In the genomic region with DNA sequence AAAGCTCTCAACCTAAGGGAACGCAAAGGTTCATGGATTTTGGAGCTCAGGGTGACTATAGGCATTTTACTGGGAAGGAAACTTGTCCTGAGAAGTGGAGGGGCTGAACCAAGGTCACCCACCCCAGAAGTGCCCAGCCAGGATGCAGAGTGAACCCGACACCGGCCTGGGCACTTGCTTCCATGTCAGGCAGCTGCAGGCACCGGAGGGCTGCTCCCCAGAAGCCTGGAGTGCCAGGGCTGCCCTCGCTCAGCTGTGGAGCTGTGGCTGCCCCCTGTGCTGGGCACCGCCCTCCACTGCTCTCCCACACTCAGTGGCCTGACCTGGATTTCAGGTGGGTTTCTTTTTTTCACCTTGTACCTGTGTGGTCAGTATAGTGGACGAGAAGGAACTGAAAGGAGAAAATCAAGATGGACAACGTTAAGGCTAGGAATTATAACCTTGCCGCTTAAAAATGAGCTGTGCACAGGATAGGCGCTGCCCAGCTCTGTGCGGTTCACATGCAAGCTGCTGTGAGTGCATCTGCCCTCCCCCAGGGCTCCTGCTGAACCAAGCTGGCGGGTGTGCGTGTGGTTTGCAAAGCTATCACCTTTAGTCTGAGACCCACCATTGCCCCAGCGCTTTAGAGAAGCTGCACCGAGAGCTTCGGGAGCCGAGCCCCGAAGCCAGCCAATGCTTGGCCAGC, we compare ENCODE assay signal across 10 cellular contexts. TPM values are rescaled to one million over a fixed set of nuclear protein-coding genes. Genes with fewer than 3 reads are reported as not detected.
DNase-seq lines count a peak whose midpoint lies in the region; ATAC-seq and TF ChIP-seq lines count a peak whose summit lies in the region.
"Had no signal": no experiment of that assay in that cellular context is flagged by ENCODE, and none has a peak within 500 bp of the region (broad histone marks: within the 10 kb centered on the region; RNA-seq: fewer than 3 reads in every experiment).

No MANE protein-coding gene starts in this region.

- 91 to 94% methylated on average over 18 of the region's 18 CpGs for WGBS in sigmoid colon, 2 donors

- peak overlapping the region in 3 of 4 donors; percentile 86 to 97 (median 91) for H3K27ac ChIP-seq in sigmoid colon
- H3K27ac ChIP-seq: 22Rv1 had no signal

- TF ChIP-seq POLR2A in sigmoid colon (IDR thresholded peaks at IDR 0.05), result no peak

- TF ChIP-seq CTCF in fibroblast of mammary gland (conservative IDR thresholded peaks at IDR 0.05; ENCODE audit: control insufficient read depth, insufficient read depth, low read depth, low read length) (no peak), sigmoid colon (IDR thresholded peaks at IDR 0.05) (no peak)

- H3K36me3 ChIP-seq in sigmoid colon, result no peaks in the 10 kb centered on the region

- H3K9me3 ChIP-seq in T-helper 17 cell (ENCODE audit: control insufficient read depth, low read length, poor library complexity, severe bottlenecking), result no peaks in the 10 kb centered on the region
- no peaks in the 10 kb centered on the region for H3K9me3 ChIP-seq in sigmoid colon

- DNase-seq in DMS 273 (lab: John Stamatoyannopoulos, UW; ENCODE audit: unreplicated experiment) (peak; percentile 71), DMS 273 treated with DMSO at 0.1 percent for 48 hours (lab: John Stamatoyannopoulos, UW) (no peak), T-helper 17 cell (no peak), fibroblast of mammary gland (ENCODE audit: low read depth) (no peak), sigmoid colon (no peak), RKO (ENCODE audit: low spot score) (no peak), NCI-H1930 (lab: John Stamatoyannopoulos, UW) (no peak), ureter (ENCODE audit: low spot score) (no peak)
- DNase-seq: stimulated activated naive CD4-positive, alpha-beta T cell treated with Interleukin-2 at 50 U/mL for 16 hours had no signal

- peak overlapping the region; percentile 99 for H3K4me3 Mint-ChIP-seq in T-helper 17 cell

- no peak for ATAC-seq in T-helper 17 cell

- H3K36me3 Mint-ChIP-seq in T-helper 17 cell (ENCODE audit: low read depth), result peaks cover 4% of the 10 kb centered on the region

- H3K4me1 ChIP-seq in sigmoid colon, result peaks cover 0 to 47% (median 37%) of the 10 kb centered on the region in 4 donors

- H3K4me1 Mint-ChIP-seq in T-helper 17 cell, result peaks cover 28% of the 10 kb centered on the region

- TF ChIP-seq EP300 in sigmoid colon (IDR thresholded peaks at IDR 0.05), result no peak

- H3K4me3 ChIP-seq in fibroblast of mammary gland (ENCODE audit: control insufficient read depth, low read depth, low read length), result peak overlapping the region; percentile 86
- H3K4me3 ChIP-seq in sigmoid colon, result peak overlapping the region in 1 of 4 donors; percentile 88

- H3K27ac Mint-ChIP-seq in T-helper 17 cell, result peak overlapping the region; percentile 100

- intact Hi-C loops in sigmoid colon (cut with DNase I), result loop anchor here (5.0 kb wide), 2 partner anchors 64 to 291 kb away; a partner anchor contains a TSS

- no peaks in the 10 kb centered on the region for H3K27me3 Mint-ChIP-seq in T-helper 17 cell

- H3K27me3 ChIP-seq in sigmoid colon, result no peaks in the 10 kb centered on the region

RNA-seq across cellular contexts. Expression of a gene that starts 2.2 kb away (rescaled TPM):
- total RNA-seq in T-helper 17 cell (100 to 1,000 TPM; 221 to 247 TPM), sigmoid colon (10 to 100 TPM; 22.1 to 80.9 (median 30.8) TPM), ureter (112 TPM)
- polyA plus RNA-seq in sigmoid colon, result 10 to 100 TPM in 1 of 3 donors, 1 to 10 TPM in 2; 3.6 to 79.1 (median 5.5) TPM

RNA-seq across cellular contexts. Expression of a gene that starts 30.1 kb away (rescaled TPM):
- total RNA-seq in T-helper 17 cell, result 10 to 100 TPM; 11.6 to 14.4 TPM
- total RNA-seq in sigmoid colon, result 10 to 100 TPM; 12.4 to 18.1 (median 17.3) TPM
- 10 to 100 TPM; 25.2 to 53.7 (median 33.8) TPM for polyA plus RNA-seq in sigmoid colon
- total RNA-seq in ureter, result 108 TPM
